ENCODE assay signal across 16 cellular contexts in the genomic region with DNA sequence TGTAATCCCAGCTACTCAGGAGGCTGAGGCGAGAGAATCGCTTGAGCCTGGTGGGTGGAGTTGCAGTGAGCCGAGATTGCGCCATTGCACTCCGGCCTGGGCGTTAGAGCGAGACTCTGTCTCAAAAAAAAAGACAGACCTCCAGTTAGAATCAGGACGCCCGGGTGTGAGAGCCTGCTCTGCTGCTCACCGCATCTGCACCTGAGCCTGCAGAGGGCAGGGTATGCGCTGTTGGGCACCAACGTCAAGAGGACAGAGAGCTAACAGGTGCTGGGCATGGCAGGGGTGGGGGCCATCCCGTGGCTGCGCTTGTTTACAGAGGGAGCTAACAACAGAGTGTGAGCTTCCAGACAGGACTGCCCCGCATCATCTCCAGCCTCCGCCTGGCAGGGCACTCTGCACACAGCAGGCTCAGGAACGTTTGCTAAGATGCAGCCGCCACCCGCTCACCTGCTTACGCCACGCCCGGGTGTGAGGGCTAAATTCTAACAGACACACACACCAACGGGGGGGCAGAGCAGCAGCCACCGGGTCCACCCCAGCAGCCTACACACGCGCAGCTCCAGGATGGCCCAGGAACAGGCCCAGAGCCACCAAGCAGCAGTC.
"Had no signal": no experiment of that assay in that cellular context is flagged by ENCODE, and none has a peak within 500 bp of the region (broad histone marks: within the 10 kb centered on the region; RNA-seq: fewer than 3 reads in every experiment).

No MANE protein-coding gene starts in this region.

- H3K27ac ChIP-seq: breast epithelium, colonic mucosa, esophagus muscularis mucosa, gastrocnemius medialis, sigmoid colon had no signal

- H3K9me3 ChIP-seq: breast epithelium, colonic mucosa, esophagus muscularis mucosa, gastrocnemius medialis, sigmoid colon had no signal

- H3K36me3 ChIP-seq: breast epithelium had no signal

- H3K4me3 ChIP-seq: breast epithelium, colonic mucosa, esophagus muscularis mucosa, gastrocnemius medialis, sigmoid colon had no signal

- H3K27me3 ChIP-seq: breast epithelium, colonic mucosa, esophagus muscularis mucosa, gastrocnemius medialis, sigmoid colon had no signal

- H3K4me1 ChIP-seq: breast epithelium, colonic mucosa, esophagus muscularis mucosa, gastrocnemius medialis, sigmoid colon had no signal

- ATAC-seq: gastrocnemius medialis had no signal

- DNase-seq: activated CD4-positive, alpha-beta T cell treated with anti-CD3 and anti-CD28 coated beads for 1 hour; activated CD4-positive, alpha-beta T cell treated with anti-CD3 and anti-CD28 coated beads, Interleukin-2, amount 50 U/mL, for 1 hour; activated CD8-positive, alpha-beta memory T cell treated with anti-CD3 and anti-CD28 coated beads for 24 hours; activated CD8-positive, alpha-beta memory T cell treated with anti-CD3 and anti-CD28 coated beads, Interleukin-2, amount 50 U/mL, for 4 hours; activated naive CD4-positive, alpha-beta T cell treated with Interleukin-2 at 50 U/mL for 16 hours; activated naive CD8-positive, alpha-beta T cell treated with anti-CD3 and anti-CD28 coated beads for 36 hours; activated T-cell treated with anti-CD3 and anti-CD28 coated beads, Interleukin-2, amount 50 U/mL, for 48 hours; colonic mucosa; gastrocnemius medialis; hippocampal formation; sigmoid colon; stimulated activated CD4-positive, alpha-beta T cell treated with anti-CD3 and anti-CD28 coated beads, Interleukin-2, amount 100 ng/mL, for 48 hours; stimulated activated naive CD4-positive, alpha-beta T cell; SW 1271 had no signal
